Comparison of ENCODE assay signal across 18 cellular contexts in the genomic region with DNA sequence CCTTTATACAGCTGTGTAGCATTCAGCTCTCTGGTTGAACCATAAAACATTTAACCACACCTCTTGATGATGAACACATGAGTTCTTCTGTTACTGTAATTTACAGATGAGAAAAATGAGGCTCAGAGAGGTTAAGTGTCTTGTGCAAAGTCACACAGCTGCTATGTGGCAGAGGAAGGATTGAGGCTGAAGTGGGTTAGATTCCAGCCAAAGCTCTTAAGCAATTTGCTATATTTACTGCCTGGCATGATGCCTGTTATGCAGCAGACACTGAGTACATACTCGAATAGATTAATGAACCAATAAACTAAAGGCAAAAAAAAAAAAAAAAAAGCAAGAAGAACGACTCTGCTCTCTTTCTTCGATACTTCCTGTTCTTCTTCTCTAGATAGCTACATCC. TPM values are rescaled to one million over a fixed set of nuclear protein-coding genes. Genes with fewer than 3 reads are reported as not detected.
DNase-seq lines count a peak whose midpoint lies in the region; ATAC-seq and TF ChIP-seq lines count a peak whose summit lies in the region.
"Had no signal": no experiment of that assay in that cellular context is flagged by ENCODE, and none has a peak within 500 bp of the region (broad histone marks: within the 10 kb centered on the region; RNA-seq: fewer than 3 reads in every experiment).

No MANE protein-coding gene starts in this region.

- peak; percentile 15 for DNase-seq in EH (ENCODE audit: low read depth)
- DNase-seq in NCI-H1092 (lab: John Stamatoyannopoulos, UW): peak; percentile 17
- DNase-seq in fibroblast of villous mesenchyme (ENCODE audit: low read depth): peak; percentile 40
- DNase-seq in neural progenitor cell (ENCODE audit: low spot score): no peak
- DNase-seq in activated CD4-positive, alpha-beta T cell treated with anti-CD3 and anti-CD28 coated beads for 36 hours: no peak
- DNase-seq in endodermal cell: no peak
- DNase-seq: C1 segment of cervical spinal cord, Karpas-422, NCI-H1436, NCI-H2029 treated with DMSO at 0.1 percent for 48 hours, NCI-H524 treated with DMSO at 0.1 percent for 48 hours, OCI-M1, RPMI8226, SIG-M5 had no signal

- H3K27ac ChIP-seq in neural progenitor cell (no peak overlapping the region), endodermal cell (ENCODE audit: low read depth, low read length) (no peak overlapping the region)
- H3K27ac ChIP-seq: A549 had no signal

- H3K4me1 ChIP-seq in neural progenitor cell (peaks cover 15% of the 10 kb centered on the region), endodermal cell (ENCODE audit: control insufficient read depth, insufficient read depth, low read length) (no peaks in the 10 kb centered on the region)
- H3K4me1 ChIP-seq: A549 had no signal

- H4K20me1 ChIP-seq in neural progenitor cell (ENCODE audit: low read depth): no peaks in the 10 kb centered on the region

- H3K27me3 ChIP-seq in neural progenitor cell (no peaks in the 10 kb centered on the region), endodermal cell (ENCODE audit: control insufficient read depth, insufficient read depth, low read length, poor library complexity, severe bottlenecking) (no peaks in the 10 kb centered on the region)

- H3K79me2 ChIP-seq in neural progenitor cell (ENCODE audit: low read depth): no peaks in the 10 kb centered on the region

- H2AFZ ChIP-seq in neural progenitor cell (replicated peaks): no peak overlapping the region

- H3K4me1 Mint-ChIP-seq in neural progenitor cell: peaks cover 14% of the 10 kb centered on the region
- no peaks in the 10 kb centered on the region for H3K4me1 Mint-ChIP-seq in activated CD4-positive, alpha-beta T cell treated with anti-CD3 and anti-CD28 coated beads for 36 hours
- H3K4me1 Mint-ChIP-seq in endodermal cell: peaks cover 13% of the 10 kb centered on the region

- H3K4me3 Mint-ChIP-seq in neural progenitor cell (no peak overlapping the region), endodermal cell (no peak overlapping the region)
- no peak overlapping the region for H3K4me3 Mint-ChIP-seq in activated CD4-positive, alpha-beta T cell treated with anti-CD3 and anti-CD28 coated beads for 36 hours
- H3K4me3 Mint-ChIP-seq: GM23338 had no signal

- peaks cover 10% of the 10 kb centered on the region for H3F3A ChIP-seq in neural progenitor cell (ENCODE audit: low read depth)

- CTCF ChIA-PET in activated CD4-positive, alpha-beta T cell treated with anti-CD3 and anti-CD28 coated beads for 36 hours (lab: Charles Lee): no interaction called here

- POLR2A ChIA-PET in activated CD4-positive, alpha-beta T cell treated with anti-CD3 and anti-CD28 coated beads for 36 hours (lab: Charles Lee): no interaction called here

- 80 to 100% methylated on average over 1 to 3 of the region's 3 CpGs for whole genome bisulfite sequencing in endodermal cell (ENCODE audit: insufficient coverage in 1 of 2, insufficient read length in 1 of 2), 2 experiments

- H3K27ac Mint-ChIP-seq in neural progenitor cell (no peak overlapping the region), endodermal cell (no peak overlapping the region)
- no peak overlapping the region for H3K27ac Mint-ChIP-seq in activated CD4-positive, alpha-beta T cell treated with anti-CD3 and anti-CD28 coated beads for 36 hours

- H3K4me2 ChIP-seq in neural progenitor cell: peak overlapping the region; percentile 41
- H3K4me2 ChIP-seq: A549, GM23338 had no signal

- no peaks in the 10 kb centered on the region for H3K36me3 Mint-ChIP-seq in neural progenitor cell
- H3K36me3 Mint-ChIP-seq in activated CD4-positive, alpha-beta T cell treated with anti-CD3 and anti-CD28 coated beads for 36 hours (ENCODE audit: low read depth): no peaks in the 10 kb centered on the region
- H3K36me3 Mint-ChIP-seq in endodermal cell (ENCODE audit: low read depth): no peaks in the 10 kb centered on the region

- no peaks in the 10 kb centered on the region for H3K36me3 ChIP-seq in neural progenitor cell
- no peaks in the 10 kb centered on the region for H3K36me3 ChIP-seq in endodermal cell (ENCODE audit: control insufficient read depth, insufficient read depth, low read length)

- H3K9me3 Mint-ChIP-seq in neural progenitor cell (no peaks in the 10 kb centered on the region), endodermal cell (no peaks in the 10 kb centered on the region)
- H3K9me3 Mint-ChIP-seq in activated CD4-positive, alpha-beta T cell treated with anti-CD3 and anti-CD28 coated beads for 36 hours (ENCODE audit: low read depth): no peaks in the 10 kb centered on the region
- H3K9me3 Mint-ChIP-seq: GM23338 had no signal

- H3K4me3 ChIP-seq in fibroblast of villous mesenchyme (ENCODE audit: low read depth, low read length) (no peak overlapping the region), neural progenitor cell (no peak overlapping the region), endodermal cell (ENCODE audit: low read length) (no peak overlapping the region)
- H3K4me3 ChIP-seq: A549, GM23338 had no signal

- H3K9me3 ChIP-seq in neural progenitor cell (ENCODE audit: low read depth) (no peaks in the 10 kb centered on the region), endodermal cell (ENCODE audit: control insufficient read depth, low read length) (no peaks in the 10 kb centered on the region)
- H3K9me3 ChIP-seq: A549 had no signal

- H3K9ac ChIP-seq in neural progenitor cell (no peak overlapping the region), endodermal cell (ENCODE audit: extremely low read depth, low read length, poor library complexity, severe bottlenecking) (no peak overlapping the region)

- intact Hi-C loops in activated CD4-positive, alpha-beta T cell treated with anti-CD3 and anti-CD28 coated beads for 36 hours (cut with DNase I, micrococcal nuclease): no loop called here

- TF ChIP-seq CTCF in fibroblast of villous mesenchyme (IDR thresholded peaks at IDR 0.05; ENCODE audit: insufficient read depth, low read depth, low read length): no peak
- no peak for TF ChIP-seq CTCF in neural progenitor cell (IDR thresholded peaks at IDR 0.05)
- no peak for TF ChIP-seq CTCF in endodermal cell (conservative IDR thresholded peaks at IDR 0.05)

- H3K27me3 Mint-ChIP-seq in neural progenitor cell (ENCODE audit: insufficient read depth, low read depth): no peaks in the 10 kb centered on the region
- H3K27me3 Mint-ChIP-seq in activated CD4-positive, alpha-beta T cell treated with anti-CD3 and anti-CD28 coated beads for 36 hours: no peaks in the 10 kb centered on the region
- H3K27me3 Mint-ChIP-seq in endodermal cell (ENCODE audit: insufficient read depth): peaks cover 2% of the 10 kb centered on the region

- no peak for ATAC-seq in activated CD4-positive, alpha-beta T cell treated with anti-CD3 and anti-CD28 coated beads for 36 hours
- ATAC-seq in GM18517 (IDR thresholded peaks at IDR 0.05; ENCODE audit: unreplicated experiment): no peak
- ATAC-seq: A549, HCT116 had no signal

RNA-seq across cellular contexts. Expression of gene GFRA1, which starts 35.7 kb away (rescaled TPM):
- total RNA-seq in fibroblast of villous mesenchyme (9.3 and 59.6 TPM in 2 replicates), neural progenitor cell (ENCODE audit: low replicate concordance) (14.0 and 14.6 TPM in 2 replicates), endodermal cell (1 to 10 TPM; 1.6 to 3.1 TPM)
- under 1 TPM; 0.09 to 0.11 TPM for total RNA-seq in activated CD4-positive, alpha-beta T cell treated with anti-CD3 and anti-CD28 coated beads for 36 hours
- 19.2 TPM for polyA plus RNA-seq in endodermal cell (2013, experiment 1 of 2)
- polyA plus RNA-seq in endodermal cell (2013, experiment 2 of 2): 16.5 TPM

Comparison
In these comparisons a context has a peak if more than half of its experiments do, and no peak if none do; other contexts are left out.
1. DNase-seq: peak in EH (single experiment), NCI-H1092 (single experiment) and fibroblast of villous mesenchyme (single experiment); none in neural progenitor cell (single experiment), activated CD4-positive, alpha-beta T cell treated with anti-CD3 and anti-CD28 coated beads for 36 hours (single experiment) and endodermal cell (single experiment).